8 cellular contexts compared by ENCODE assay signal in the genomic region with DNA sequence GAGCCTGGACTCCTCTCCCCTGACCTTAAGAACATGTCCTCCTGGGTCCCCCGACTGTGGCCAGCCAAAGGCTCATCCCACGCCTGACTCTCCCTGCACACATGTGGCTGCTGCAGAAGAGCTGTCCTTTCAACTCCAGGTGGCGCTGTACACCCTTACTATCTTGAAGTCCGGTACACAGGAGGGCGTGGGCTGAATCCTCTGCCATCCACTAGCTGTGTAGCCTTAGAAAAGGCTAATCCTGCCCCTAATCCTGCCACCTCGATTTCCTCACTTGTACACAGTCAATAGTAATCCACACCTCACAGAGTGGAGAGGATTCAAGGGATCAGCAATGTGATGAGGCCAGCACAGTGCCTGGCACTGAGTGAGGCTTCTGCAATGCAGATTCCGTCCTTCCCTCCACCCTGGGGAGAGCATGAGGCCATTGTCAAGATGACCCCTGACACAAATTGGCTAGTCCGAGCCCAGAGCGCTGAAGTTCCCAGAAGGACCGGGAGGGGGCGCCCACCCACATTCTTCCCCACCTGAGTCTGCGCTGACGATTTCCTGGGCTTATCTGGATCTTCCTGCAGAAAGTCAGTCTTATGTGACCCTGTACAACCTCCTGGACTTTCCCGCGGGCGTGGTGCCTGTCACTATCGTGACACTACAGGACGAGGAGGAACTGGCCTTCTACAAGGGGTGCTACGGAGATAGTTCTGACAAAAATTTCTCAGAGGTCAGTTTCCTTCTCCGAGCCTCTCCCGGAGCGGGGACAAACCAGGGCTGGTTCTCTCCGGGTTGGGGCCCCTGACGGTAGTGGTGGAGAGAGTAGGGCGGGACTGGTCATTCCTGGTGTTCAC. TPM values are rescaled to one million over a fixed set of nuclear protein-coding genes. Genes with fewer than 3 reads are reported as not detected.
DNase-seq lines count a peak whose midpoint lies in the region; ATAC-seq and TF ChIP-seq lines count a peak whose summit lies in the region.

No MANE protein-coding gene starts in this region.

- H3K9me3 Mint-ChIP-seq in endodermal cell, result no peaks in the 10 kb centered on the region

- H3K9me3 ChIP-seq in endodermal cell (ENCODE audit: control insufficient read depth, low read length), result no peaks in the 10 kb centered on the region
- no peaks in the 10 kb centered on the region for H3K9me3 ChIP-seq in mononuclear cell (ENCODE audit: low read depth, low read length)

- WGBS in endodermal cell (ENCODE audit: insufficient coverage in 1 of 2, insufficient read length in 1 of 2), 2 experiments, result 13 to 16% methylated on average over 12 to 25 of the region's 25 CpGs

- H3K36me3 ChIP-seq in ACC112 (ENCODE audit: insufficient read depth, low read length) (no peaks in the 10 kb centered on the region), endodermal cell (ENCODE audit: control insufficient read depth, insufficient read depth, low read length) (no peaks in the 10 kb centered on the region)

- DNase-seq in NCI-H748 treated with DMSO at 0.1 percent for 48 hours (lab: John Stamatoyannopoulos, UW) (peak; percentile 46), endodermal cell (peak; percentile 99)
- peak; percentile 16 to 42 for DNase-seq in activated CD8-positive, alpha-beta memory T cell treated with anti-CD3 and anti-CD28 coated beads for 4 hours (ENCODE audit: low read depth in 2 of 2)
- DNase-seq in stimulated activated CD8-positive, alpha-beta memory T cell treated with anti-CD3 and anti-CD28 coated beads, Interleukin-2, amount 100 ng/mL, for 1 hour (ENCODE audit: low read depth in 2 of 2), result peak; percentile 46

- peaks cover 22% of the 10 kb centered on the region for H3K4me1 Mint-ChIP-seq in endodermal cell

- peak overlapping the region; percentile 17; the same call in 1 of the 2 replicates for H3K27ac ChIP-seq in ACC112 (ENCODE audit: low read depth, low read length)
- H3K27ac ChIP-seq in endodermal cell (ENCODE audit: low read depth, low read length), result no peak overlapping the region

- peak overlapping the region; percentile 90 for H3K27ac Mint-ChIP-seq in endodermal cell

- no peaks in the 10 kb centered on the region for H3K79me2 ChIP-seq in ACC112 (ENCODE audit: control insufficient read depth, insufficient read depth, low read length, unreplicated experiment)

- H2AFZ ChIP-seq in ACC112 (ENCODE audit: low read length, unreplicated experiment), result peak overlapping the region; percentile 96

- H3K27me3 ChIP-seq in ACC112 (ENCODE audit: insufficient read depth, low read length) (peaks cover 13% of the 10 kb centered on the region), endodermal cell (ENCODE audit: control insufficient read depth, insufficient read depth, low read length, poor library complexity, severe bottlenecking) (peaks cover 67% of the 10 kb centered on the region), mononuclear cell (ENCODE audit: insufficient read depth, low read length) (peaks cover 10% of the 10 kb centered on the region)

- TF ChIP-seq CTCF in endodermal cell (conservative IDR thresholded peaks at IDR 0.05), result peak; percentile 94

- H3K4me1 ChIP-seq in ACC112 (ENCODE audit: control insufficient read depth, insufficient read depth, low read length, unreplicated experiment) (peaks cover 3% of the 10 kb centered on the region), endodermal cell (ENCODE audit: control insufficient read depth, insufficient read depth, low read length) (peaks cover 2% of the 10 kb centered on the region), mononuclear cell (ENCODE audit: insufficient read depth, low read length) (peaks cover 9% of the 10 kb centered on the region)

- no peak overlapping the region for H3K9ac ChIP-seq in endodermal cell (ENCODE audit: extremely low read depth, low read length, poor library complexity, severe bottlenecking)

- ATAC-seq in GM18498 (IDR thresholded peaks at IDR 0.05; ENCODE audit: unreplicated experiment) (peak; percentile 79), HG03196 (IDR thresholded peaks at IDR 0.05; ENCODE audit: unreplicated experiment) (peak; percentile 68)

- H3K4me3 ChIP-seq in ACC112 (ENCODE audit: low read depth, low read length) (peak overlapping the region; percentile 81), endodermal cell (ENCODE audit: low read length) (peak overlapping the region; percentile 78), mononuclear cell (ENCODE audit: low read length) (peak overlapping the region; percentile 26)

- no peaks in the 10 kb centered on the region for H3K36me3 Mint-ChIP-seq in endodermal cell (ENCODE audit: low read depth)

- H3K27me3 Mint-ChIP-seq in endodermal cell (ENCODE audit: insufficient read depth), result peaks cover 84% of the 10 kb centered on the region

- H3K4me3 Mint-ChIP-seq in endodermal cell, result peak overlapping the region; percentile 69

RNA-seq across cellular contexts. Expression of gene DMBX1, which starts 47.1 kb away (rescaled TPM):
- total RNA-seq in endodermal cell (10 to 100 TPM in 1 of 2 donors, 1 to 10 TPM in 1; 5.7 to 16.6 TPM), mononuclear cell (not detected)
- polyA plus RNA-seq in endodermal cell (2013, experiment 1 of 2), result 3.0 TPM
- 3.4 TPM for polyA plus RNA-seq in endodermal cell (2013, experiment 2 of 2)

RNA-seq across cellular contexts. Expression of gene FAAH, which starts 48.4 kb away (rescaled TPM):
- total RNA-seq in endodermal cell (10 to 100 TPM; 27.1 to 56.6 TPM), mononuclear cell (6.2 TPM)
- 4.1 TPM for polyA plus RNA-seq in endodermal cell (2013, experiment 1 of 2)
- 2.5 TPM for polyA plus RNA-seq in endodermal cell (2013, experiment 2 of 2)

Comparison
In these comparisons a context has a peak if more than half of its experiments do, and no peak if none do; other contexts are left out.
1. H3K4me3 ChIP-seq: peak in every context shown above with its lines; median percentile 81 in ACC112; 78 in endodermal cell; 26 in mononuclear cell.
2. DNase-seq: peak in every context shown above with its lines; median percentile 99 in endodermal cell; 46 in NCI-H748 treated with DMSO at 0.1 percent for 48 hours; 46 in stimulated activated CD8-positive, alpha-beta memory T cell treated with anti-CD3 and anti-CD28 coated beads, Interleukin-2, amount 100 ng/mL, for 1 hour; 29 in activated CD8-positive, alpha-beta memory T cell treated with anti-CD3 and anti-CD28 coated beads for 4 hours.